13 cellular contexts compared by ENCODE assay signal in genomic region chrX:72943819-72944169, GRCh38. TPM values are rescaled to one million over a fixed set of nuclear protein-coding genes. Genes with fewer than 3 reads are reported as not detected.
DNase-seq lines count a peak whose midpoint lies in the region; ATAC-seq lines count a peak whose summit lies in the region.
"Not testable (repeated sequence)": the region's sequence is repeated elsewhere in the genome, so short reads cannot be mapped to it uniquely, and the experiment has no call there.
"Had no signal": no experiment of that assay in that cellular context is flagged by ENCODE, and none has a peak within 500 bp of the region (broad histone marks: within the 10 kb centered on the region; RNA-seq: fewer than 3 reads in every experiment).

DMRTC1 (minus strand) TSS chrX:72943837; CDS start chrX:72875694, 68,143 bp downstream.

- H3K9me3 Mint-ChIP-seq in activated T-cell treated with anti-CD3 and anti-CD28 coated beads, Interleukin-2, amount 50 U/mL, for 72 hours; stimulated activated naive B cell treated with anti-CD40 and anti-IgM and Interleukin-4, amounts not matched to agents 10 μg/mL and 1 μg/mL and 100 μg/mL, for 72 hours: not testable (repeated sequence)

- WGBS in right cardiac atrium, result no CpG with 5 or more reads among the region's 15 CpGs

- not testable (repeated sequence) for H3K36me3 Mint-ChIP-seq in activated T-cell treated with anti-CD3 and anti-CD28 coated beads, Interleukin-2, amount 50 U/mL, for 72 hours (ENCODE audit: insufficient read depth in 2 of 2); stimulated activated naive B cell treated with anti-CD40 and anti-IgM and Interleukin-4, amounts not matched to agents 10 μg/mL and 1 μg/mL and 100 μg/mL, for 72 hours

- H3K4me3 ChIP-seq in right cardiac atrium (ENCODE audit: low read length), result not testable (repeated sequence)

- intact Hi-C loops in right cardiac atrium (cut with DNase I), result not testable (repeated sequence)

- H3K27me3 Mint-ChIP-seq in activated T-cell treated with anti-CD3 and anti-CD28 coated beads, Interleukin-2, amount 50 U/mL, for 72 hours (ENCODE audit: low read depth); stimulated activated naive B cell treated with anti-CD40 and anti-IgM and Interleukin-4, amounts not matched to agents 10 μg/mL and 1 μg/mL and 100 μg/mL, for 72 hours: not testable (repeated sequence)

- not testable (repeated sequence) for H3K27ac Mint-ChIP-seq in activated T-cell treated with anti-CD3 and anti-CD28 coated beads, Interleukin-2, amount 50 U/mL, for 72 hours; stimulated activated naive B cell treated with anti-CD40 and anti-IgM and Interleukin-4, amounts not matched to agents 10 μg/mL and 1 μg/mL and 100 μg/mL, for 72 hours

- DNase-seq in activated T-cell treated with anti-CD3 and anti-CD28 coated beads, Interleukin-2, amount 50 U/mL, for 72 hours; right cardiac atrium; stimulated activated naive B cell treated with anti-CD40 and anti-IgM and Interleukin-4, amounts not matched to agents 10 μg/mL and 1 μg/mL and 100 μg/mL, for 72 hours: not testable (repeated sequence)

- not testable (repeated sequence) for H3K9me3 ChIP-seq in right cardiac atrium (ENCODE audit: control insufficient read depth, low read length)

- not testable (repeated sequence) for H3K4me1 ChIP-seq in right cardiac atrium (ENCODE audit: control insufficient read depth, insufficient read depth, low read length)

- not testable (repeated sequence) for H3K4me3 Mint-ChIP-seq in activated T-cell treated with anti-CD3 and anti-CD28 coated beads, Interleukin-2, amount 50 U/mL, for 72 hours; stimulated activated naive B cell treated with anti-CD40 and anti-IgM and Interleukin-4, amounts not matched to agents 10 μg/mL and 1 μg/mL and 100 μg/mL, for 72 hours

- not testable (repeated sequence) for H3K27ac ChIP-seq in right cardiac atrium (ENCODE audit: low read length)

- H3K27me3 ChIP-seq in right cardiac atrium (ENCODE audit: control insufficient read depth, insufficient read depth), result not testable (repeated sequence)

- H3K4me1 Mint-ChIP-seq in activated T-cell treated with anti-CD3 and anti-CD28 coated beads, Interleukin-2, amount 50 U/mL, for 72 hours (ENCODE audit: low read depth); stimulated activated naive B cell treated with anti-CD40 and anti-IgM and Interleukin-4, amounts not matched to agents 10 μg/mL and 1 μg/mL and 100 μg/mL, for 72 hours: not testable (repeated sequence)

- peak; percentile 83 for ATAC-seq in GM18511 (IDR thresholded peaks at IDR 0.05; ENCODE audit: unreplicated experiment)
- peak; percentile 84 for ATAC-seq in GM19438 (IDR thresholded peaks at IDR 0.05; ENCODE audit: low read depth, unreplicated experiment)
- peak; percentile 83 for ATAC-seq in GM21825 (IDR thresholded peaks at IDR 0.05; ENCODE audit: unreplicated experiment)
- peak; percentile 75 for ATAC-seq in HG03060 (IDR thresholded peaks at IDR 0.05; ENCODE audit: low read depth, unreplicated experiment)
- peak; percentile 80 for ATAC-seq in HG03520 (IDR thresholded peaks at IDR 0.05; ENCODE audit: unreplicated experiment)
- ATAC-seq in activated T-cell treated with anti-CD3 and anti-CD28 coated beads, Interleukin-2, amount 50 U/mL, for 72 hours (replicated peaks in 1 of 2), result peak; percentile 74 to 80
- peak; percentile 65 to 80 for ATAC-seq in right cardiac atrium
- ATAC-seq in stimulated activated naive B cell treated with anti-CD40 and anti-IgM and Interleukin-4, amounts not matched to agents 10 μg/mL and 1 μg/mL and 100 μg/mL, for 72 hours (replicated peaks), result peak; percentile 81 to 85

RNA-seq across cellular contexts. Expression of gene DMRTC1, which starts in this region (rescaled TPM):
- total RNA-seq in activated T-cell treated with anti-CD3 and anti-CD28 coated beads, Interleukin-2, amount 50 U/mL, for 72 hours, result under 1 TPM; 0.30 to 0.36 TPM
- total RNA-seq in right cardiac atrium, result under 1 TPM in 1 of 4 donors, not detected in 3; 0.26 TPM
- not detected for polyA plus RNA-seq in right cardiac atrium
- total RNA-seq: endodermal cell, fibroblast of villous mesenchyme, left ventricle myocardium inferior, pulmonary artery endothelial cell, subcutaneous adipose tissue had no signal

Comparison
In these comparisons a context has a peak if more than half of its experiments do, and no peak if none do; other contexts are left out.
1. Peak in ATAC-seq in activated T-cell treated with anti-CD3 and anti-CD28 coated beads, Interleukin-2, amount 50 U/mL, for 72 hours; RNA of the gene not detected or under 1 TPM.
2. Peak in ATAC-seq in right cardiac atrium; RNA of the gene not detected or under 1 TPM.